ENCODE assay signal across 1 cellular context in the genomic region with DNA sequence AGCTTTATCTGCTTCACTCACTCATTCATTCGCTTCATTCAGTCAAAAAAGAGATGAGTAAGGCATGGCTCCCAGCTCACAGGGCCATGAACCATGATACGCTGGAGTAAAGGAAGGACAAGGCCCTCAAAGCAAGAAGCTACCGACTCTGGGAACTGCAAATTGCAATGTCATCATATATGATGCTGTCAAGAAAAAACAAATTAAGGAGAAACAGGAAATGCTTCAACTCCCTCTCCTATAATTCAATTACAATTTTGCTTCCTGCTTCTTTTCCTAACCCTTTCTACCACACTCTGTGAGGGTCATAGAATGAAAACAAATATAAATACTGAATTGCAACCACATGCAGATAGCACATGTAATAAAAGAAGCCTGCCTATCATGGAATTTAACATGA.
TF ChIP-seq lines count a peak whose summit lies in the region.

No MANE protein-coding gene starts in this region.

TF ChIP-seq in IMR-90, 13 proteins besides CTCF, POLR2A, EP300 and RAD21 (continued from another document):
- TF ChIP-seq NFE2L2 (IDR thresholded peaks at IDR 0.05; ENCODE audit: low read depth, low read length) = no peak
- no peak for TF ChIP-seq ELK1 (IDR thresholded peaks at IDR 0.05; ENCODE audit: borderline replicate concordance, low read depth, low read length)
